In the genomic region with DNA sequence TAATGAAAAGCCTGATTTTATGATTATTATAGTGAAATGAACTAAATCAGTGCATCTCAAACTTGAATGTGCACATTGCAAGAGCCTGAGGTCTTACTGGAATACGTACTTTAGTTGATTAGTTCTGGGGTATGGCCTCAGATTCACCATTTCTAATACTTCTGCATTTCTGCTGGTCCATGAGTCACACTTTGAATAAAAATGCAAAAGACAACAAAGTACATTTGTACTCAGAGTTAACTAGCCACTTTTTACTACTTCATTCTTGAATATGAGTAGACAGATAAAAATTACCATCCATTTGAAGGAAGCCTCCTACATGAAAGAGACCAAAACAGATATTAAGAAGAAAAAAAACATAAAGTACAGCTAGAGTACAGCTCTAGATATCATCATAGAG, we compare ENCODE assay signal across 18 cellular contexts. TPM values are rescaled to one million over a fixed set of nuclear protein-coding genes. Genes with fewer than 3 reads are reported as not detected.
DNase-seq lines count a peak whose midpoint lies in the region; ATAC-seq and TF ChIP-seq lines count a peak whose summit lies in the region.
"Had no signal": no experiment of that assay in that cellular context is flagged by ENCODE, and none has a peak within 500 bp of the region (broad histone marks: within the 10 kb centered on the region; RNA-seq: fewer than 3 reads in every experiment).

No MANE protein-coding gene starts in this region.

- no peaks in the 10 kb centered on the region for H3K4me1 ChIP-seq in CD4-positive, alpha-beta memory T cell (ENCODE audit: insufficient read depth, low read length)
- H3K4me1 ChIP-seq: Peyer's patch had no signal

- in situ Hi-C loops in astrocyte of the spinal cord (cut with HindIII; ENCODE audit: low sequenced_read_pairs), result no loop called here

- H3K27ac ChIP-seq in CD4-positive, alpha-beta memory T cell (ENCODE audit: low read depth, low read length), result no peak overlapping the region
- H3K27ac ChIP-seq: C4-2B, Peyer's patch had no signal

- TF ChIP-seq CTCF in astrocyte of the spinal cord (IDR thresholded peaks at IDR 0.05; ENCODE audit: low read depth, low read length), result no peak

- POLR2A ChIA-PET in CD4-positive, alpha-beta memory T cell (lab: Charles Lee; ENCODE audit: partially characterized antibody), result no interaction called here

- no peaks in the 10 kb centered on the region for H3K27me3 Mint-ChIP-seq in CD4-positive, alpha-beta memory T cell

- DNase-seq in COLO829 (ENCODE audit: low spot score) (peak; percentile 34), LHCN-M2 (ENCODE audit: low read depth) (peak; percentile 67), astrocyte of the spinal cord (ENCODE audit: low read depth, low spot score) (peak; percentile 74), skeletal muscle cell (ENCODE audit: low read depth) (peak; percentile 26), NCI-H345 (lab: John Stamatoyannopoulos, UW) (no peak)
- no peak for DNase-seq in CD4-positive, alpha-beta memory T cell
- DNase-seq in activated CD4-positive, alpha-beta T cell treated with anti-CD3 and anti-CD28 coated beads for 1 hour, result no peak
- DNase-seq: DMS53, KBM-7, NCI-H1417, NCI-H1930, NCI-H2171, NCI-H774, Peyer's patch, Right ventricle myocardium superior had no signal

- no peaks in the 10 kb centered on the region for H3K4me1 Mint-ChIP-seq in CD4-positive, alpha-beta memory T cell
- H3K4me1 Mint-ChIP-seq: GM23338 had no signal

- H3K4me3 Mint-ChIP-seq in CD4-positive, alpha-beta memory T cell, result no peak overlapping the region
- H3K4me3 Mint-ChIP-seq: GM23338 had no signal

- H3K27me3 ChIP-seq in CD4-positive, alpha-beta memory T cell (ENCODE audit: insufficient read depth, low read length), result no peaks in the 10 kb centered on the region
- H3K27me3 ChIP-seq: Peyer's patch had no signal

- H3K4me3 ChIP-seq in astrocyte of the spinal cord (ENCODE audit: low read depth, low read length), result no peak overlapping the region
- no peak overlapping the region for H3K4me3 ChIP-seq in skeletal muscle cell (ENCODE audit: low read depth, low read length)
- H3K4me3 ChIP-seq in CD4-positive, alpha-beta memory T cell (ENCODE audit: low read length in 2 of 2), result no peak overlapping the region
- H3K4me3 ChIP-seq: GM23338, Peyer's patch had no signal

- no peaks in the 10 kb centered on the region for H3K36me3 Mint-ChIP-seq in CD4-positive, alpha-beta memory T cell

- no peaks in the 10 kb centered on the region for H3K9me3 ChIP-seq in CD4-positive, alpha-beta memory T cell (ENCODE audit: control insufficient read depth in 1 of 2, low read length in 2 of 2)
- H3K9me3 ChIP-seq: Peyer's patch had no signal

- H3K36me3 ChIP-seq in CD4-positive, alpha-beta memory T cell (ENCODE audit: insufficient read depth, low read length), result no peaks in the 10 kb centered on the region
- H3K36me3 ChIP-seq: Peyer's patch had no signal

- CTCF ChIA-PET in CD4-positive, alpha-beta memory T cell (lab: Charles Lee; ENCODE audit: partially characterized antibody), result no interaction called here

- no peak overlapping the region for H3K27ac Mint-ChIP-seq in CD4-positive, alpha-beta memory T cell
- H3K27ac Mint-ChIP-seq: GM23338 had no signal

- H3K9me3 Mint-ChIP-seq in CD4-positive, alpha-beta memory T cell, result peaks cover 0 to 5% (median 0%) of the 10 kb centered on the region in 8 donors
- H3K9me3 Mint-ChIP-seq: GM23338 had no signal

- no peak for ATAC-seq in GM19397 (IDR thresholded peaks at IDR 0.05; ENCODE audit: unreplicated experiment)
- ATAC-seq: GM23338 had no signal

- intact Hi-C loops in CD4-positive, alpha-beta memory T cell (cut with micrococcal nuclease), result no loop called here

RNA-seq across cellular contexts. Expression of a gene that starts 27.1 kb away (rescaled TPM):
- 30.3 and 34.1 TPM in 2 replicates for total RNA-seq in LHCN-M2 (2014; rRNA removed)
- polyA plus RNA-seq in LHCN-M2 (2012), result 55.3 TPM
- total RNA-seq in CD4-positive, alpha-beta memory T cell, result not detected
- not detected for polyA plus RNA-seq in CD4-positive, alpha-beta memory T cell

Comparison
In these comparisons a context has a peak if more than half of its experiments do, and no peak if none do; other contexts are left out.
1. DNase-seq: peak in COLO829 (single experiment), LHCN-M2 (single experiment), astrocyte of the spinal cord (single experiment) and skeletal muscle cell (single experiment); none in NCI-H345 (single experiment), CD4-positive, alpha-beta memory T cell (0 of 5) and activated CD4-positive, alpha-beta T cell treated with anti-CD3 and anti-CD28 coated beads for 1 hour (single experiment).
2. RNA of a gene that starts 27.1 kb away (total RNA-seq): 30.3 to 34.1 TPM in LHCN-M2; not detected in CD4-positive, alpha-beta memory T cell; every median in the first group is over 10 times any median in the second.